Comparison of ENCODE assay signal across 14 cellular contexts in the genomic region with DNA sequence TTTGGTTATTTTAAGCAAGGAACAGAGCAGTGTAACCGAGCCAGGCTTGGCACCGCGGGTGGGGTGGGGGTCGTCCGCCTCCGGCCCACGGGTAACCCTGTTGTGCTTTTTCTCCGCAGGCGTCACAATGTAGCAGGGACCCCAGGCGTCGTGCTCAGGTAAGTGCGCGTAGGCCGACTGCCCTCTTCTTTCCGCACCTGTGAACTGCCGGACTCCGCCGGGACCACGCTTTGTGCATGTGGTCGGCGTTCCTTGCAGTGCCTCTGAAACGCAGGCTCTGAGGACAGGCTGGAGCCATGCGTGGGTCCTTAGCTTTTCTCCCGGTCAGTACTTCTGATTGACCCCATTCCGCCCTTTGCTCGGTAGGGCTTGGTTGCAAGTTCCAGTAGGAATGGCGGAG. TPM values are rescaled to one million over a fixed set of nuclear protein-coding genes. Genes with fewer than 3 reads are reported as not detected.
"Had no signal": no experiment of that assay in that cellular context is flagged by ENCODE, and none has a peak within 500 bp of the region (broad histone marks: within the 10 kb centered on the region; RNA-seq: fewer than 3 reads in every experiment).

No MANE protein-coding gene starts in this region.

- H3K79me2 ChIP-seq: parathyroid adenoma had no signal

- H3K9ac ChIP-seq: parathyroid adenoma had no signal

- FAIRE-seq: frontal cortex had no signal

- H3K9me3 Mint-ChIP-seq: naive thymus-derived CD4-positive, alpha-beta T cell had no signal

- H3K4me3 ChIP-seq: dorsolateral prefrontal cortex, prostate gland, right lobe of liver had no signal

- H3K27ac ChIP-seq: dorsolateral prefrontal cortex, parathyroid adenoma, prostate gland, right lobe of liver had no signal

- DNase-seq: cortex of kidney; dorsolateral prefrontal cortex; effector CD8-positive, alpha-beta T cell; islet precursor cell; mammary epithelial cell; naive thymus-derived CD4-positive, alpha-beta T cell; right lobe of liver; stimulated activated CD4-positive, alpha-beta T cell treated with anti-CD3 and anti-CD28 coated beads, Interleukin-4, amount 100 ng/mL, for 1 hour; stimulated activated naive CD4-positive, alpha-beta T cell treated with Interleukin-2 at 50 U/mL for 16 hours; trophoblast cell had no signal

- H3K4me3 Mint-ChIP-seq: naive thymus-derived CD4-positive, alpha-beta T cell had no signal

- H3K4me1 ChIP-seq: parathyroid adenoma, prostate gland, right lobe of liver had no signal

- H3K27me3 Mint-ChIP-seq: naive thymus-derived CD4-positive, alpha-beta T cell had no signal

- H3K27me3 ChIP-seq: dorsolateral prefrontal cortex, right lobe of liver had no signal

- ATAC-seq: left lobe of liver; naive thymus-derived CD4-positive, alpha-beta T cell had no signal

- H3K9me3 ChIP-seq: prostate gland, right lobe of liver had no signal

- H2AFZ ChIP-seq: parathyroid adenoma had no signal

RNA-seq across cellular contexts. Expression of gene SLC49A3, which starts 41.6 kb away (rescaled TPM):
- polyA plus RNA-seq: mammary epithelial cell; naive thymus-derived CD4-positive, alpha-beta T cell had no signal
